ENCODE assay signal across 8 cellular contexts in genomic region chr5:62143268-62144229, GRCh38.
DNase-seq lines count a peak whose midpoint lies in the region; ATAC-seq and TF ChIP-seq lines count a peak whose summit lies in the region.

No MANE protein-coding gene starts in this region.

- WGBS in prostate gland: 15% methylated on average over 13 of the region's 13 CpGs

- no peak for ATAC-seq in GM18861 (IDR thresholded peaks at IDR 0.05; ENCODE audit: unreplicated experiment)
- no peak for ATAC-seq in GM18520 (IDR thresholded peaks at IDR 0.05; ENCODE audit: unreplicated experiment)

- H3K4me3 ChIP-seq in NT2/D1 (ENCODE audit: insufficient read length, low read depth): no peak overlapping the region
- peak overlapping the region; percentile 11 for H3K4me3 ChIP-seq in skeletal muscle satellite cell (ENCODE audit: low read length)
- no peak overlapping the region for H3K4me3 ChIP-seq in prostate gland

- H3K36me3 ChIP-seq in NT2/D1 (ENCODE audit: insufficient read depth, insufficient read length, low read length): no peaks in the 10 kb centered on the region
- H3K36me3 ChIP-seq in skeletal muscle satellite cell (ENCODE audit: insufficient read depth, low read length): no peaks in the 10 kb centered on the region
- H3K36me3 ChIP-seq in prostate gland: no peaks in the 10 kb centered on the region

- peak in 2 of 4 experiments; percentile 43 for TF ChIP-seq CTCF in prostate gland (IDR thresholded peaks at IDR 0.05)

- H3K4me1 ChIP-seq in NT2/D1 (ENCODE audit: insufficient read depth, insufficient read length) (peaks cover 5% of the 10 kb centered on the region), skeletal muscle satellite cell (ENCODE audit: control insufficient read depth, insufficient read depth, low read length) (peaks cover 13% of the 10 kb centered on the region), prostate gland (replicated peaks) (peaks cover 6% of the 10 kb centered on the region)

- DNase-seq in NCI-H526 (lab: John Stamatoyannopoulos, UW) (peak; percentile 18 to 31), NCI-H526 treated with DMSO at 0.1 percent for 48 hours (lab: John Stamatoyannopoulos, UW) (no peak), NT2/D1 (ENCODE audit: low read depth, low spot score) (peak; percentile 8), fibroblast of gingiva (ENCODE audit: low read depth) (peak; percentile 21), prostate gland (ENCODE audit: low spot score) (no peak)

- H3K4me2 ChIP-seq in skeletal muscle satellite cell (ENCODE audit: low read length): peak overlapping the region; percentile 62

- no peak for TF ChIP-seq POLR2A in prostate gland (IDR thresholded peaks at IDR 0.05)

- H3K27me3 ChIP-seq in NT2/D1 (ENCODE audit: insufficient read depth, insufficient read length) (no peaks in the 10 kb centered on the region), skeletal muscle satellite cell (ENCODE audit: control insufficient read depth, insufficient read depth, low read length) (peaks cover 12% of the 10 kb centered on the region), prostate gland (replicated peaks; ENCODE audit: insufficient read depth) (no peaks in the 10 kb centered on the region)

- intact Hi-C loops in prostate gland (cut with DNase I): no loop called here

- H3K9ac ChIP-seq in NT2/D1 (ENCODE audit: insufficient read length, low read depth): no peak overlapping the region
- H3K9ac ChIP-seq in skeletal muscle satellite cell (ENCODE audit: low read depth, low read length): no peak overlapping the region

- no peaks in the 10 kb centered on the region for H3K9me3 ChIP-seq in NT2/D1 (ENCODE audit: insufficient read depth, low read length)
- no peaks in the 10 kb centered on the region for H3K9me3 ChIP-seq in skeletal muscle satellite cell (replicated peaks; ENCODE audit: low read length)
- no peaks in the 10 kb centered on the region for H3K9me3 ChIP-seq in prostate gland

- H3K27ac ChIP-seq in prostate gland: no peak overlapping the region

Comparison
In these comparisons a context has a peak if more than half of its experiments do, and no peak if none do; other contexts are left out.
1. DNase-seq: peak in NCI-H526 (2 of 2), NT2/D1 (single experiment) and fibroblast of gingiva (single experiment); none in NCI-H526 treated with DMSO at 0.1 percent for 48 hours (single experiment) and prostate gland (single experiment).